Comparison of ENCODE assay signal across 31 cellular contexts in genomic region chr1:168842916-168843315, GRCh38.
DNase-seq lines count a peak whose midpoint lies in the region; ATAC-seq, FAIRE-seq and TF ChIP-seq lines count a peak whose summit lies in the region.
"Had no signal": no experiment of that assay in that cellular context is flagged by ENCODE, and none has a peak within 500 bp of the region (broad histone marks: within the 10 kb centered on the region; RNA-seq: fewer than 3 reads in every experiment).

No MANE protein-coding gene starts in this region.

- TF ChIP-seq POLR2A in H1 (IDR thresholded peaks at IDR 0.05; ENCODE audit: control extremely low read depth in 1 of 2, low read depth in 2 of 2, low read length in 2 of 2) = no peak

- peaks cover 2% of the 10 kb centered on the region for H3K9me3 Mint-ChIP-seq in neural progenitor cell
- H3K9me3 Mint-ChIP-seq: activated naive CD4-positive, alpha-beta T cell treated with anti-CD3 and anti-CD28 coated beads, Interleukin-2, amount 50 U/mL, for 72 hours; CD4-positive, alpha-beta T cell had no signal

- H2BK5ac ChIP-seq in H1 (ENCODE audit: low read depth, low read length) = no peak overlapping the region

- no peak overlapping the region for H3K23ac ChIP-seq in H1 (ENCODE audit: insufficient read length)

- H3K23me2 ChIP-seq in H1 (ENCODE audit: low read depth, low read length) = no peaks in the 10 kb centered on the region

- no peak overlapping the region for H4K8ac ChIP-seq in H1 (ENCODE audit: extremely low read depth, insufficient read depth, low read length)

- no peak overlapping the region for H3K27ac ChIP-seq in H1 (ENCODE audit: low read depth, low read length)
- H3K27ac ChIP-seq in neural progenitor cell = no peak overlapping the region
- H3K27ac ChIP-seq: ascending aorta, KMS-11, left ventricle myocardium inferior, Peyer's patch, psoas muscle, testis, uterus had no signal

- H2BK15ac ChIP-seq in H1 (ENCODE audit: low read length) = no peak overlapping the region

- H3K4ac ChIP-seq in H1 (replicated peaks; ENCODE audit: insufficient read length, low read depth, low read length) = no peak overlapping the region

- H3K9ac ChIP-seq in H1 (replicated peaks in 1 of 4; ENCODE audit: extremely low read depth in 1 of 4, low read depth in 3 of 4, low read length in 3 of 4) = no peak overlapping the region
- H3K9ac ChIP-seq in neural progenitor cell = no peak overlapping the region
- H3K9ac ChIP-seq: KMS-11 had no signal

- H3K36me3 Mint-ChIP-seq in neural progenitor cell = no peaks in the 10 kb centered on the region
- H3K36me3 Mint-ChIP-seq: activated naive CD4-positive, alpha-beta T cell treated with anti-CD3 and anti-CD28 coated beads, Interleukin-2, amount 50 U/mL, for 72 hours; mesothelial cell of epicardium; naive thymus-derived CD4-positive, alpha-beta T cell had no signal

- H3K4me2 ChIP-seq in H1 (ENCODE audit: insufficient read depth in 1 of 2, low read depth in 2 of 2, low read length in 2 of 2) (no peak overlapping the region), neural progenitor cell (no peak overlapping the region)
- H3K4me2 ChIP-seq: KMS-11 had no signal

- DNase-seq in DMS53 (lab: John Stamatoyannopoulos, UW) = peak; percentile 62
- DNase-seq in NCI-H1092 (lab: John Stamatoyannopoulos, UW) = peak; percentile 37
- no peak for DNase-seq in H1 (ENCODE audit: low read depth in 1 of 2, low spot score in 2 of 2)
- no peak for DNase-seq in neural progenitor cell (ENCODE audit: low spot score)
- DNase-seq in COLO829 (ENCODE audit: low spot score) = no peak
- DNase-seq in H7 = no peak
- DNase-seq in SKM-1 treated with dmso at 0.1 percent for 144 hours (lab: John Stamatoyannopoulos, UW; ENCODE audit: unreplicated experiment) = no peak
- DNase-seq: activated CD8-positive, alpha-beta T cell treated with anti-CD3 and anti-CD28 coated beads, Interleukin-2, amount 10 ng/mL, durations not matched to agents 7 days and 5 days; activated T-cell treated with anti-CD3 and anti-CD28 coated beads for 4 hours; caudate nucleus; CD4-positive, alpha-beta T cell; DMS 273 treated with DMSO at 0.1 percent for 48 hours; endodermal cell; left ventricle myocardium inferior; naive thymus-derived CD4-positive, alpha-beta T cell; NCI-H1436 treated with DMSO at 0.1 percent for 48 hours; NCI-H524 treated with DMSO at 0.1 percent for 48 hours; occipital lobe; Peyer's patch; psoas muscle; stimulated activated CD4-positive, alpha-beta T cell treated with anti-CD3 and anti-CD28 coated beads, Interleukin-15, amount 100 ng/mL, for 24 hours; stimulated activated naive CD4-positive, alpha-beta T cell; testis; uterus had no signal

- H3K27me3 Mint-ChIP-seq in neural progenitor cell (ENCODE audit: insufficient read depth, low read depth) = no peaks in the 10 kb centered on the region

- H2BK120ac ChIP-seq in H1 (replicated peaks; ENCODE audit: low read depth, low read length) = no peak overlapping the region

- H2AK5ac ChIP-seq in H1 (ENCODE audit: low read depth, low read length) = no peak overlapping the region

- no peaks in the 10 kb centered on the region for H3F3A ChIP-seq in neural progenitor cell (ENCODE audit: low read depth)

- H3K4me3 ChIP-seq in H1 (ENCODE audit: extremely low read depth in 1 of 4, insufficient read depth in 2 of 4, low read depth in 3 of 4, low read length in 4 of 4) (no peak overlapping the region), neural progenitor cell (no peak overlapping the region), H7 (ENCODE audit: insufficient read depth, low read depth, low read length) (no peak overlapping the region)
- H3K4me3 ChIP-seq: ascending aorta, left ventricle myocardium inferior, Peyer's patch, psoas muscle, testis, uterus had no signal

- H2BK20ac ChIP-seq in H1 (ENCODE audit: low read length) = no peak overlapping the region

- TF ChIP-seq CTCF in H1 (IDR thresholded peaks at IDR 0.05; ENCODE audit: control extremely low read depth in 1 of 3, insufficient read depth in 1 of 3, low read depth in 1 of 3, low read length in 3 of 3) (no peak), neural progenitor cell (IDR thresholded peaks at IDR 0.05) (no peak)

- no peaks in the 10 kb centered on the region for H3K79me1 ChIP-seq in H1 (ENCODE audit: low read depth, low read length)

- no peak overlapping the region for H3K56ac ChIP-seq in H1 (replicated peaks; ENCODE audit: insufficient read length, low read depth, low read length)

- ATAC-seq in HG02588 (IDR thresholded peaks at IDR 0.05; ENCODE audit: unreplicated experiment) = no peak
- ATAC-seq: activated CD8-positive, alpha-beta T cell treated with anti-CD3 and anti-CD28 coated beads, Interleukin-2, amount 10 ng/mL, durations not matched to agents 7 days and 5 days; activated naive CD4-positive, alpha-beta T cell treated with anti-CD3 and anti-CD28 coated beads, Interleukin-2, amount 50 U/mL, for 72 hours; HCT116; naive thymus-derived CD4-positive, alpha-beta T cell; psoas muscle had no signal

- H4K5ac ChIP-seq in H1 (ENCODE audit: insufficient read length, low read depth, low read length) = no peak overlapping the region

- H3K36me3 ChIP-seq in H1 (ENCODE audit: control insufficient read depth in 2 of 4, insufficient read depth in 4 of 4, low read length in 3 of 4) (no peaks in the 10 kb centered on the region), neural progenitor cell (no peaks in the 10 kb centered on the region), H7 (replicated peaks; ENCODE audit: control insufficient read depth, insufficient read depth, low read length) (no peaks in the 10 kb centered on the region)
- H3K36me3 ChIP-seq: ascending aorta, left ventricle myocardium inferior, Peyer's patch, uterus had no signal

- no peak for TF ChIP-seq RAD21 in H1 (IDR thresholded peaks at IDR 0.05 in 1 of 2, conservative IDR thresholded peaks at IDR 0.05 in 1 of 2; ENCODE audit: low read depth in 2 of 2, low read length in 2 of 2)

- no peak overlapping the region for H3K27ac Mint-ChIP-seq in neural progenitor cell
- H3K27ac Mint-ChIP-seq: activated CD8-positive, alpha-beta T cell treated with anti-CD3 and anti-CD28 coated beads, Interleukin-2, amount 10 ng/mL, durations not matched to agents 7 days and 5 days; activated naive CD4-positive, alpha-beta T cell treated with anti-CD3 and anti-CD28 coated beads, Interleukin-2, amount 50 U/mL, for 72 hours; CD4-positive, alpha-beta T cell; endodermal cell; mesothelial cell of epicardium; naive thymus-derived CD4-positive, alpha-beta T cell had no signal

- no peaks in the 10 kb centered on the region for H3K4me1 Mint-ChIP-seq in neural progenitor cell
- H3K4me1 Mint-ChIP-seq: endodermal cell; naive thymus-derived CD4-positive, alpha-beta T cell had no signal

- POLR2A ChIA-PET in H1 (lab: Charles Lee; ENCODE audit: partially characterized antibody) = no interaction called here

- no peaks in the 10 kb centered on the region for H3K79me2 ChIP-seq in H1 (ENCODE audit: control insufficient read depth in 1 of 2, insufficient read depth in 2 of 2, low read length in 2 of 2)
- H3K79me2 ChIP-seq in neural progenitor cell (ENCODE audit: low read depth) = no peaks in the 10 kb centered on the region

- no peaks in the 10 kb centered on the region for H3K27me3 ChIP-seq in H1 (replicated peaks in 1 of 4; ENCODE audit: control insufficient read depth in 3 of 4, extremely low read depth in 1 of 4, insufficient read depth in 3 of 4, low read length in 3 of 4)
- no peaks in the 10 kb centered on the region for H3K27me3 ChIP-seq in neural progenitor cell
- no peaks in the 10 kb centered on the region for H3K27me3 ChIP-seq in H7 (ENCODE audit: control insufficient read depth, insufficient read depth, low read length)
- H3K27me3 ChIP-seq: ascending aorta, Peyer's patch, testis, uterus had no signal

- H4K20me1 ChIP-seq in H1 (replicated peaks in 1 of 2; ENCODE audit: control insufficient read depth in 1 of 2, insufficient read depth in 2 of 2, low read length in 2 of 2) (no peaks in the 10 kb centered on the region), neural progenitor cell (ENCODE audit: low read depth) (no peaks in the 10 kb centered on the region)

- H3K18ac ChIP-seq in H1 (ENCODE audit: extremely low read depth, low read length) = no peak overlapping the region

- H3K9me3 ChIP-seq in H1 (ENCODE audit: insufficient read depth in 2 of 2, low read depth in 1 of 2, low read length in 1 of 2) (no peaks in the 10 kb centered on the region), neural progenitor cell (ENCODE audit: low read depth) (no peaks in the 10 kb centered on the region)
- H3K9me3 ChIP-seq: ascending aorta, left ventricle myocardium inferior, Peyer's patch, psoas muscle, testis, uterus had no signal

- no peak for TF ChIP-seq EP300 in H1 (IDR thresholded peaks at IDR 0.05; ENCODE audit: borderline replicate concordance in 1 of 2, low read depth in 2 of 2, low read length in 2 of 2)

- H4K91ac ChIP-seq in H1 (replicated peaks; ENCODE audit: insufficient read length, low read length) = no peak overlapping the region

- WGBS in H1 (ENCODE audit: extremely low coverage in 1 of 2, insufficient coverage in 1 of 2, insufficient read length in 1 of 2, insufficient replicate concordance in 2 of 2, low coverage in 1 of 2, low lambda C conversion rate in 2 of 2, missing lambda C conversion rate in 1 of 2), 2 experiments = 96% methylated on average over 2 of the region's 2 CpGs; no CpG with 5 or more reads in 1 of the 2 experiments

- peak overlapping the region; percentile 36; the same call in 1 of the 2 replicates for H2AFZ ChIP-seq in H1 (ENCODE audit: low read length)
- H2AFZ ChIP-seq in neural progenitor cell (replicated peaks) = peak overlapping the region; percentile 61

- no peaks in the 10 kb centered on the region for H3K4me1 ChIP-seq in H1 (replicated peaks in 1 of 4; ENCODE audit: control insufficient read depth in 3 of 4, insufficient read depth in 4 of 4, low read length in 3 of 4)
- peaks cover 3% of the 10 kb centered on the region for H3K4me1 ChIP-seq in neural progenitor cell
- H3K4me1 ChIP-seq: ascending aorta, Peyer's patch, psoas muscle, testis, uterus had no signal

- H3K14ac ChIP-seq in H1 (ENCODE audit: insufficient read length) = no peak overlapping the region

- FAIRE-seq in H1 (lab: Jason Lieb, UNC) = no peak
- FAIRE-seq: G401.6 had no signal

- CTCF ChIA-PET in H1 (lab: Charles Lee; ENCODE audit: partially characterized antibody) = no interaction called here

- no peak overlapping the region for H3K4me3 Mint-ChIP-seq in neural progenitor cell
- H3K4me3 Mint-ChIP-seq: activated CD8-positive, alpha-beta T cell treated with anti-CD3 and anti-CD28 coated beads, Interleukin-2, amount 10 ng/mL, durations not matched to agents 7 days and 5 days; CD4-positive, alpha-beta T cell; endodermal cell; mesothelial cell of epicardium; naive thymus-derived CD4-positive, alpha-beta T cell had no signal

- no peak overlapping the region for H2BK12ac ChIP-seq in H1 (ENCODE audit: low read depth, low read length)

Comparison
In these comparisons a context has a peak if more than half of its experiments do, and no peak if none do; other contexts are left out.
1. DNase-seq: peak in DMS53 (single experiment) and NCI-H1092 (single experiment); none in H1 (0 of 2), neural progenitor cell (single experiment), COLO829 (single experiment), H7 (single experiment) and SKM-1 treated with dmso at 0.1 percent for 144 hours (single experiment).